In genomic region chr4:52964561-52964960, GRCh38 we compare ENCODE assay signal across 29 cellular contexts.
"Had no signal": no experiment of that assay in that cellular context is flagged by ENCODE, and none has a peak within 500 bp of the region (broad histone marks: within the 10 kb centered on the region; RNA-seq: fewer than 3 reads in every experiment).

No MANE protein-coding gene starts in this region.

- H3K36me3 ChIP-seq: ascending aorta, cardiac muscle cell, WERI-Rb-1 had no signal

- H3K27me3 ChIP-seq: ascending aorta, cardiac muscle cell had no signal

- H3K9me3 ChIP-seq: ascending aorta had no signal

- H3K4me3 ChIP-seq: ascending aorta, cardiac muscle cell had no signal

- H3K4me1 ChIP-seq: ascending aorta had no signal

- DNase-seq: activated CD4-positive, alpha-beta memory T cell treated with anti-CD3 and anti-CD28 coated beads, Interleukin-2, amount 10 ng/mL, durations not matched to agents 7 days and 5 days; activated CD4-positive, alpha-beta T cell treated with anti-CD3 and anti-CD28 coated beads for 1 hour; activated CD4-positive, alpha-beta T cell treated with anti-CD3 and anti-CD28 coated beads for 36 hours; activated CD4-positive, alpha-beta T cell treated with anti-CD3 and anti-CD28 coated beads for 48 hours; activated CD4-positive, alpha-beta T cell treated with anti-CD3 and anti-CD28 coated beads, Interleukin-2, amount 10 ng/mL, durations not matched to agents 7 days and 5 days; activated CD4-positive, alpha-beta T cell treated with anti-CD3 and anti-CD28 coated beads, Interleukin-2, amount 50 U/mL, for 48 hours; activated CD4-positive, CD25-positive, alpha-beta regulatory T cell; activated CD8-positive, alpha-beta memory T cell treated with anti-CD3 and anti-CD28 coated beads for 24 hours; activated CD8-positive, alpha-beta memory T cell treated with anti-CD3 and anti-CD28 coated beads, Interleukin-2, amount 10 ng/mL, durations not matched to agents 7 days and 5 days; activated CD8-positive, alpha-beta memory T cell treated with anti-CD3 and anti-CD28 coated beads, Interleukin-2, amount 50 U/mL, for 48 hours; activated CD8-positive, alpha-beta T cell treated with anti-CD3 and anti-CD28 coated beads, Interleukin-2, amount 10 ng/mL, durations not matched to agents 7 days and 5 days; activated effector memory CD4-positive, alpha-beta T cell treated with Interleukin-2 at 50 U/mL for 16 hours; activated gamma-delta T cell; activated naive CD4-positive, alpha-beta T cell treated with anti-CD3 and anti-CD28 coated beads, Interleukin-2, amount 10 ng/mL, durations not matched to agents 7 days and 5 days; activated naive CD4-positive, alpha-beta T cell treated with Interleukin-2 at 50 U/mL for 16 hours; activated naive CD8-positive, alpha-beta T cell treated with anti-CD3 and anti-CD28 coated beads, Interleukin-2, amount 10 ng/mL, durations not matched to agents 7 days and 5 days; activated naive CD8-positive, alpha-beta T cell treated with anti-CD3 and anti-CD28 coated beads, Interleukin-2, amount 50 U/mL, for 24 hours; activated T-cell treated with anti-CD3 and anti-CD28 coated beads, Interleukin-2, amount 50 U/mL, for 24 hours; activated T-cell treated with anti-CD3 and anti-CD28 coated beads, Interleukin-2, amount 50 U/mL, for 48 hours; anterior cingulate cortex; cerebellar nuclear complex; T-helper 1 cell; T-helper 2 cell; T-helper 9 cell; WERI-Rb-1 had no signal

- H3K27ac ChIP-seq: ascending aorta, cardiac muscle cell, WERI-Rb-1 had no signal

- ATAC-seq: activated CD4-positive, alpha-beta T cell treated with anti-CD3 and anti-CD28 coated beads for 36 hours; activated CD4-positive, CD25-positive, alpha-beta regulatory T cell treated with anti-CD3 and anti-CD28 coated beads, Interleukin-2, amount 50 U/mL, for 24 hours; activated CD8-positive, alpha-beta memory T cell treated with anti-CD3 and anti-CD28 coated beads, Interleukin-2, amount 10 ng/mL, durations not matched to agents 7 days and 5 days; activated CD8-positive, alpha-beta T cell treated with anti-CD3 and anti-CD28 coated beads, Interleukin-2, amount 10 ng/mL, durations not matched to agents 7 days and 5 days; activated naive CD8-positive, alpha-beta T cell treated with anti-CD3 and anti-CD28 coated beads, Interleukin-2, amount 50 U/mL, for 24 hours; WTC11 had no signal
